15 cellular contexts compared by ENCODE assay signal in genomic region chr13:48151343-48151742, GRCh38. TPM values are rescaled to one million over a fixed set of nuclear protein-coding genes. Genes with fewer than 3 reads are reported as not detected.
DNase-seq lines count a peak whose midpoint lies in the region; ATAC-seq lines count a peak whose summit lies in the region.
"Had no signal": no experiment of that assay in that cellular context is flagged by ENCODE, and none has a peak within 500 bp of the region (broad histone marks: within the 10 kb centered on the region; RNA-seq: fewer than 3 reads in every experiment).

No MANE protein-coding gene starts in this region.

- peak overlapping the region; percentile 86 for H3K27ac Mint-ChIP-seq in activated naive CD8-positive, alpha-beta T cell treated with anti-CD3 and anti-CD28 coated beads, Interleukin-2, amount 10 ng/mL, durations not matched to agents 7 days and 5 days
- peak overlapping the region; percentile 10 for H3K27ac Mint-ChIP-seq in stimulated activated effector memory CD8-positive, alpha-beta T cell treated with anti-CD3 and anti-CD28 coated beads, Interleukin-12 subunit alpha, Interleukin-12 subunit beta, amount 100 ng/mL, for 72 hours

- POLR2A ChIA-PET in activated naive CD8-positive, alpha-beta T cell treated with anti-CD3 and anti-CD28 coated beads, Interleukin-2, amount 10 ng/mL, durations not matched to agents 7 days and 5 days (lab: Charles Lee): interaction anchor here (4.5 kb wide), 1 partner anchor 81 kb away, joined by 15 read pairs; the partner anchor contains the start of gene ITM2B

- peak overlapping the region; percentile 15 for H3K4me3 Mint-ChIP-seq in activated T-cell treated with anti-CD3 and anti-CD28 coated beads, Interleukin-2, amount 50 U/mL, for 4 hours
- peak overlapping the region; percentile 52 for H3K4me3 Mint-ChIP-seq in activated naive CD8-positive, alpha-beta T cell treated with anti-CD3 and anti-CD28 coated beads, Interleukin-2, amount 10 ng/mL, durations not matched to agents 7 days and 5 days
- H3K4me3 Mint-ChIP-seq in stimulated activated effector memory CD8-positive, alpha-beta T cell treated with anti-CD3 and anti-CD28 coated beads, Interleukin-12 subunit alpha, Interleukin-12 subunit beta, amount 100 ng/mL, for 72 hours: no peak overlapping the region

- peaks cover 1% of the 10 kb centered on the region for H3K36me3 Mint-ChIP-seq in activated T-cell treated with anti-CD3 and anti-CD28 coated beads, Interleukin-2, amount 50 U/mL, for 4 hours (ENCODE audit: insufficient read depth)
- H3K36me3 Mint-ChIP-seq in activated naive CD8-positive, alpha-beta T cell treated with anti-CD3 and anti-CD28 coated beads, Interleukin-2, amount 10 ng/mL, durations not matched to agents 7 days and 5 days: peaks cover 6% of the 10 kb centered on the region
- no peaks in the 10 kb centered on the region for H3K36me3 Mint-ChIP-seq in stimulated activated effector memory CD8-positive, alpha-beta T cell treated with anti-CD3 and anti-CD28 coated beads, Interleukin-12 subunit alpha, Interleukin-12 subunit beta, amount 100 ng/mL, for 72 hours

- no peak for DNase-seq in activated T-cell treated with anti-CD3 and anti-CD28 coated beads, Interleukin-2, amount 50 U/mL, for 4 hours
- DNase-seq in activated T-cell treated with anti-CD3 and anti-CD28 coated beads, Interleukin-2, amount 50 U/mL, for 48 hours: no peak
- DNase-seq in KG1 (lab: John Stamatoyannopoulos, UW) (peak; percentile 26), COLO829 (ENCODE audit: low spot score) (no peak), NCI-H1092 (lab: John Stamatoyannopoulos, UW) (no peak), middle frontal gyrus (ENCODE audit: extremely low spot score, low spot score) (no peak)
- DNase-seq in activated naive CD8-positive, alpha-beta T cell treated with anti-CD3 and anti-CD28 coated beads, Interleukin-2, amount 10 ng/mL, durations not matched to agents 7 days and 5 days: no peak
- DNase-seq in stimulated activated effector memory CD8-positive, alpha-beta T cell treated with anti-CD3 and anti-CD28 coated beads, Interleukin-12 subunit alpha, Interleukin-12 subunit beta, amount 100 ng/mL, for 72 hours (ENCODE audit: low spot score in 2 of 2): no peak
- DNase-seq: activated CD4-positive, alpha-beta T cell treated with anti-CD3 and anti-CD28 coated beads for 4 hours; activated effector memory CD4-positive, alpha-beta T cell treated with Interleukin-2 at 50 U/mL for 16 hours; dermis blood vessel endothelial cell; glutamatergic neuron; NCI-H1092 treated with DMSO at 0.1 percent for 48 hours; pancreas had no signal

- H3K27me3 Mint-ChIP-seq in activated T-cell treated with anti-CD3 and anti-CD28 coated beads, Interleukin-2, amount 50 U/mL, for 4 hours (ENCODE audit: low read depth): no peaks in the 10 kb centered on the region
- no peaks in the 10 kb centered on the region for H3K27me3 Mint-ChIP-seq in activated naive CD8-positive, alpha-beta T cell treated with anti-CD3 and anti-CD28 coated beads, Interleukin-2, amount 10 ng/mL, durations not matched to agents 7 days and 5 days

- ATAC-seq in activated T-cell treated with anti-CD3 and anti-CD28 coated beads, Interleukin-2, amount 50 U/mL, for 4 hours: no peak
- no peak for ATAC-seq in activated naive CD8-positive, alpha-beta T cell treated with anti-CD3 and anti-CD28 coated beads, Interleukin-2, amount 10 ng/mL, durations not matched to agents 7 days and 5 days (ENCODE audit: low read depth)
- ATAC-seq in stimulated activated effector memory CD8-positive, alpha-beta T cell treated with anti-CD3 and anti-CD28 coated beads, Interleukin-12 subunit alpha, Interleukin-12 subunit beta, amount 100 ng/mL, for 72 hours: no peak
- ATAC-seq: Right ventricle myocardium inferior had no signal

- no peaks in the 10 kb centered on the region for H3K9me3 Mint-ChIP-seq in activated T-cell treated with anti-CD3 and anti-CD28 coated beads, Interleukin-2, amount 50 U/mL, for 4 hours
- peaks cover 3% of the 10 kb centered on the region for H3K9me3 Mint-ChIP-seq in activated naive CD8-positive, alpha-beta T cell treated with anti-CD3 and anti-CD28 coated beads, Interleukin-2, amount 10 ng/mL, durations not matched to agents 7 days and 5 days
- no peaks in the 10 kb centered on the region for H3K9me3 Mint-ChIP-seq in stimulated activated effector memory CD8-positive, alpha-beta T cell treated with anti-CD3 and anti-CD28 coated beads, Interleukin-12 subunit alpha, Interleukin-12 subunit beta, amount 100 ng/mL, for 72 hours

- peaks cover 68% of the 10 kb centered on the region for H3K4me1 Mint-ChIP-seq in activated T-cell treated with anti-CD3 and anti-CD28 coated beads, Interleukin-2, amount 50 U/mL, for 4 hours (ENCODE audit: low read depth)
- peaks cover 59% of the 10 kb centered on the region for H3K4me1 Mint-ChIP-seq in activated naive CD8-positive, alpha-beta T cell treated with anti-CD3 and anti-CD28 coated beads, Interleukin-2, amount 10 ng/mL, durations not matched to agents 7 days and 5 days
- peaks cover 41% of the 10 kb centered on the region for H3K4me1 Mint-ChIP-seq in stimulated activated effector memory CD8-positive, alpha-beta T cell treated with anti-CD3 and anti-CD28 coated beads, Interleukin-12 subunit alpha, Interleukin-12 subunit beta, amount 100 ng/mL, for 72 hours

RNA-seq across cellular contexts. Expression of gene MED4, which starts 56.4 kb away (rescaled TPM):
- 10 to 100 TPM; 47.6 to 50.5 (median 47.7) TPM for total RNA-seq in activated T-cell treated with anti-CD3 and anti-CD28 coated beads, Interleukin-2, amount 50 U/mL, for 4 hours
- total RNA-seq in activated naive CD8-positive, alpha-beta T cell treated with anti-CD3 and anti-CD28 coated beads, Interleukin-2, amount 10 ng/mL, durations not matched to agents 7 days and 5 days: 10 to 100 TPM; 56.1 TPM
